Comparison of ENCODE assay signal across 15 cellular contexts in the genomic region with DNA sequence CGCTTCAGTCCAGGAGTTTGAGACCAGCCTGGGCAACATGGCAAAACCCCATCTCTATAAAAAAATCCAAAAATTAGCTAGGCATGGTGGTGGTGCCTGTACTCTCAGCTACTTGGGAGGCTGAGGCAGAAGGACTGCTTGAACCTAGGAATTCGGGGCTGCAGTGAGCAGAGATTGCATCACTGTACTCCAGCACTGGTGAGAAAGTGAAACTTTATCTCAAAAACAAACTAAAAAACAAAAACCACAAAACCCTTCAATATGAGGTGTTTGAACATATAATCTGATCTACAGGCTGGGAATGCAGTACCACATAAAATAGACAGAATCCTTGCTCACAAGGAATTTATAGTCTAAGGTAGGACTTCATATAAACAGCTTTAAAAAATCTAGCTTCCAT.
DNase-seq lines count a peak whose midpoint lies in the region; ATAC-seq and TF ChIP-seq lines count a peak whose summit lies in the region.
"Had no signal": no experiment of that assay in that cellular context is flagged by ENCODE, and none has a peak within 500 bp of the region (broad histone marks: within the 10 kb centered on the region; RNA-seq: fewer than 3 reads in every experiment).

No MANE protein-coding gene starts in this region.

- no peaks in the 10 kb centered on the region for H3K79me2 ChIP-seq in fibroblast of lung (ENCODE audit: control insufficient read depth, insufficient read depth, low read length)
- no peaks in the 10 kb centered on the region for H3K79me2 ChIP-seq in SK-N-SH (ENCODE audit: insufficient read depth)

- H3K9ac ChIP-seq in fibroblast of lung (ENCODE audit: insufficient read depth, low read length): no peak overlapping the region
- no peak overlapping the region for H3K9ac ChIP-seq in SK-N-SH

- no peak for DNase-seq in stimulated activated naive CD8-positive, alpha-beta T cell treated with anti-CD3 and anti-CD28 coated beads, Interleukin-15, Interleukin-2, amounts not matched to agents 100 U/mL and 50 U/mL, for 24 hours
- no peak for DNase-seq in activated B cell treated with CpG ODN at 0.5 μM for 24 hours
- peak; percentile 15 to 24 for DNase-seq in fibroblast of lung (ENCODE audit: low read depth in 2 of 2)
- no peak for DNase-seq in stimulated activated naive CD8-positive, alpha-beta T cell treated with anti-CD3 and anti-CD28 coated beads, Interleukin-15, amount 100 ng/mL, for 72 hours
- DNase-seq in effector CD4-positive, alpha-beta T cell: no peak
- no peak for DNase-seq in NCI-H1417 (lab: John Stamatoyannopoulos, UW)
- DNase-seq in SK-N-SH: no peak
- DNase-seq: adrenal gland, hypothalamus, naive B cell, SHP77 treated with DMSO at 0.1 percent for 48 hours, testis had no signal

- CTCF ChIA-PET in activated B cell treated with CpG ODN at 0.5 μM for 24 hours (lab: Charles Lee): no interaction called here
- CTCF ChIA-PET in SK-N-SH (lab: Yijun Ruan, JAX): no interaction called here

- TF ChIP-seq EP300 in SK-N-SH (IDR thresholded peaks at IDR 0.05; ENCODE audit: borderline replicate concordance in 1 of 2, low read depth in 1 of 2, low read length in 1 of 2): no peak

- no peak overlapping the region for H3K4me2 ChIP-seq in fibroblast of lung (ENCODE audit: extremely low read depth, insufficient read depth, low read length)
- H3K4me2 ChIP-seq in SK-N-SH: no peak overlapping the region

- no peaks in the 10 kb centered on the region for H3K4me1 ChIP-seq in fibroblast of lung (ENCODE audit: control insufficient read depth, extremely low read depth, insufficient read depth, low read length)
- H3K4me1 ChIP-seq in SK-N-SH (ENCODE audit: control insufficient read depth in 1 of 2, insufficient read depth in 2 of 2, low read depth in 1 of 2, low read length in 1 of 2): no peaks in the 10 kb centered on the region; a peak in 2 of 4 replicates
- H3K4me1 ChIP-seq: adrenal gland, testis had no signal

- H3K9me3 ChIP-seq in fibroblast of lung (ENCODE audit: control insufficient read depth, insufficient read depth, low read depth, low read length) (no peaks in the 10 kb centered on the region), SK-N-SH (no peaks in the 10 kb centered on the region)
- H3K9me3 ChIP-seq: adrenal gland, testis had no signal

- H3K4me3 ChIP-seq in fibroblast of lung (replicated peaks in 1 of 4; ENCODE audit: control extremely low read depth in 1 of 4, insufficient read depth in 1 of 4, low read depth in 3 of 4, low read length in 4 of 4) (no peak overlapping the region), SK-N-SH (ENCODE audit: low read depth in 2 of 2, low read length in 1 of 2) (no peak overlapping the region)
- H3K4me3 ChIP-seq: adrenal gland, coronary artery, testis had no signal

- ATAC-seq in stimulated activated naive CD8-positive, alpha-beta T cell treated with anti-CD3 and anti-CD28 coated beads, Interleukin-15, Interleukin-2, amounts not matched to agents 100 U/mL and 50 U/mL, for 24 hours: no peak
- ATAC-seq in activated B cell treated with CpG ODN at 0.5 μM for 24 hours (ENCODE audit: low read depth): no peak
- ATAC-seq in stimulated activated naive CD8-positive, alpha-beta T cell treated with anti-CD3 and anti-CD28 coated beads, Interleukin-15, amount 100 ng/mL, for 72 hours: peak; percentile 39
- ATAC-seq: left lobe of liver had no signal

- H3K36me3 ChIP-seq in fibroblast of lung (ENCODE audit: control insufficient read depth, insufficient read depth, low read length) (peaks cover 4% of the 10 kb centered on the region), SK-N-SH (replicated peaks in 1 of 2; ENCODE audit: control insufficient read depth in 1 of 2, insufficient read depth in 2 of 2, low read length in 1 of 2) (peaks cover 55 to 84% of the 10 kb centered on the region in 2 experiments)

- H3K27me3 ChIP-seq in fibroblast of lung (ENCODE audit: control insufficient read depth, insufficient read depth, low read length) (no peaks in the 10 kb centered on the region), SK-N-SH (ENCODE audit: insufficient read depth) (no peaks in the 10 kb centered on the region)
- H3K27me3 ChIP-seq: adrenal gland, testis had no signal

- POLR2A ChIA-PET in activated B cell treated with CpG ODN at 0.5 μM for 24 hours (lab: Charles Lee): no interaction called here
- POLR2A ChIA-PET in SK-N-SH (lab: Yijun Ruan, JAX): no interaction called here

- no peak for TF ChIP-seq RAD21 in SK-N-SH (IDR thresholded peaks at IDR 0.05; ENCODE audit: low read length)

- peaks cover 8% of the 10 kb centered on the region for H3F3A ChIP-seq in SK-N-SH (replicated peaks; ENCODE audit: insufficient read depth)

- intact Hi-C loops in activated B cell treated with CpG ODN at 0.5 μM for 24 hours (cut with micrococcal nuclease): loop anchor here (10.0 kb wide), 1 partner anchor 409 kb away; no protein-coding TSS in a partner anchor

- peaks cover 62% of the 10 kb centered on the region for H3K36me3 Mint-ChIP-seq in stimulated activated naive CD8-positive, alpha-beta T cell treated with anti-CD3 and anti-CD28 coated beads, Interleukin-15, Interleukin-2, amounts not matched to agents 100 ng/mL and 50 ng/mL, for 24 hours (ENCODE audit: low read depth)
- peaks cover 76% of the 10 kb centered on the region for H3K36me3 Mint-ChIP-seq in activated B cell treated with CpG ODN at 0.5 μM for 24 hours (ENCODE audit: low read depth)

- TF ChIP-seq CTCF in activated B cell treated with CpG ODN at 0.5 μM for 24 hours (IDR thresholded peaks at IDR 0.05) (no peak), fibroblast of lung (conservative IDR thresholded peaks at IDR 0.05 in 1 of 2, IDR thresholded peaks at IDR 0.05 in 1 of 2; ENCODE audit: low read depth in 1 of 2, low read length in 2 of 2) (no peak), SK-N-SH (IDR thresholded peaks at IDR 0.05) (no peak)

- H2AFZ ChIP-seq in fibroblast of lung (ENCODE audit: low read length) (no peak overlapping the region), SK-N-SH (ENCODE audit: low read depth) (no peak overlapping the region)

- no peaks in the 10 kb centered on the region for H3K9me3 Mint-ChIP-seq in stimulated activated naive CD8-positive, alpha-beta T cell treated with anti-CD3 and anti-CD28 coated beads, Interleukin-15, Interleukin-2, amounts not matched to agents 100 ng/mL and 50 ng/mL, for 24 hours
- no peaks in the 10 kb centered on the region for H3K9me3 Mint-ChIP-seq in activated B cell treated with CpG ODN at 0.5 μM for 24 hours
- H3K9me3 Mint-ChIP-seq in stimulated activated naive CD8-positive, alpha-beta T cell treated with anti-CD3 and anti-CD28 coated beads, Interleukin-15, amount 100 ng/mL, for 72 hours: no peaks in the 10 kb centered on the region
- H3K9me3 Mint-ChIP-seq: naive B cell had no signal

- WGBS in SK-N-SH (ENCODE audit: low lambda C conversion rate): 97% methylated on average over 2 of the region's 2 CpGs

- H3K27ac ChIP-seq in fibroblast of lung (ENCODE audit: insufficient read depth, low read length) (no peak overlapping the region), SK-N-SH (ENCODE audit: low read depth in 2 of 2, low read length in 1 of 2) (no peak overlapping the region)
- H3K27ac ChIP-seq: adrenal gland, coronary artery, testis had no signal

- peaks cover 12% of the 10 kb centered on the region for H3K4me1 Mint-ChIP-seq in stimulated activated naive CD8-positive, alpha-beta T cell treated with anti-CD3 and anti-CD28 coated beads, Interleukin-15, Interleukin-2, amounts not matched to agents 100 ng/mL and 50 ng/mL, for 24 hours (ENCODE audit: low read depth)
- H3K4me1 Mint-ChIP-seq in activated B cell treated with CpG ODN at 0.5 μM for 24 hours: no peaks in the 10 kb centered on the region
- peaks cover 13% of the 10 kb centered on the region for H3K4me1 Mint-ChIP-seq in stimulated activated naive CD8-positive, alpha-beta T cell treated with anti-CD3 and anti-CD28 coated beads, Interleukin-15, amount 100 ng/mL, for 72 hours

- no peaks in the 10 kb centered on the region for H3K9me2 ChIP-seq in SK-N-SH

- H3K27ac Mint-ChIP-seq in stimulated activated naive CD8-positive, alpha-beta T cell treated with anti-CD3 and anti-CD28 coated beads, Interleukin-15, Interleukin-2, amounts not matched to agents 100 ng/mL and 50 ng/mL, for 24 hours: peak overlapping the region; percentile 80
- peak overlapping the region; percentile 21 for H3K27ac Mint-ChIP-seq in activated B cell treated with CpG ODN at 0.5 μM for 24 hours
- peak overlapping the region; percentile 70 to 87 for H3K27ac Mint-ChIP-seq in stimulated activated naive CD8-positive, alpha-beta T cell treated with anti-CD3 and anti-CD28 coated beads, Interleukin-15, amount 100 ng/mL, for 72 hours

- H3K4me3 Mint-ChIP-seq in stimulated activated naive CD8-positive, alpha-beta T cell treated with anti-CD3 and anti-CD28 coated beads, Interleukin-15, Interleukin-2, amounts not matched to agents 100 ng/mL and 50 ng/mL, for 24 hours: no peak overlapping the region
- no peak overlapping the region for H3K4me3 Mint-ChIP-seq in activated B cell treated with CpG ODN at 0.5 μM for 24 hours
- H3K4me3 Mint-ChIP-seq in stimulated activated naive CD8-positive, alpha-beta T cell treated with anti-CD3 and anti-CD28 coated beads, Interleukin-15, amount 100 ng/mL, for 72 hours: peak overlapping the region in 1 of 2 donors; percentile 18
- H3K4me3 Mint-ChIP-seq: naive B cell had no signal

- H4K20me1 ChIP-seq in fibroblast of lung (ENCODE audit: control insufficient read depth, extremely low read depth, insufficient read depth, low read length): no peaks in the 10 kb centered on the region
- no peaks in the 10 kb centered on the region for H4K20me1 ChIP-seq in SK-N-SH (ENCODE audit: insufficient read depth)

- H3K27me3 Mint-ChIP-seq in stimulated activated naive CD8-positive, alpha-beta T cell treated with anti-CD3 and anti-CD28 coated beads, Interleukin-15, Interleukin-2, amounts not matched to agents 100 ng/mL and 50 ng/mL, for 24 hours: no peaks in the 10 kb centered on the region
- no peaks in the 10 kb centered on the region for H3K27me3 Mint-ChIP-seq in activated B cell treated with CpG ODN at 0.5 μM for 24 hours
- no peaks in the 10 kb centered on the region for H3K27me3 Mint-ChIP-seq in stimulated activated naive CD8-positive, alpha-beta T cell treated with anti-CD3 and anti-CD28 coated beads, Interleukin-15, amount 100 ng/mL, for 72 hours
- H3K27me3 Mint-ChIP-seq: naive B cell had no signal

TF ChIP-seq in SK-N-SH, 30 proteins besides CTCF, POLR2A, EP300 and RAD21 (continues in another document):
- TF ChIP-seq, protein P1, sequence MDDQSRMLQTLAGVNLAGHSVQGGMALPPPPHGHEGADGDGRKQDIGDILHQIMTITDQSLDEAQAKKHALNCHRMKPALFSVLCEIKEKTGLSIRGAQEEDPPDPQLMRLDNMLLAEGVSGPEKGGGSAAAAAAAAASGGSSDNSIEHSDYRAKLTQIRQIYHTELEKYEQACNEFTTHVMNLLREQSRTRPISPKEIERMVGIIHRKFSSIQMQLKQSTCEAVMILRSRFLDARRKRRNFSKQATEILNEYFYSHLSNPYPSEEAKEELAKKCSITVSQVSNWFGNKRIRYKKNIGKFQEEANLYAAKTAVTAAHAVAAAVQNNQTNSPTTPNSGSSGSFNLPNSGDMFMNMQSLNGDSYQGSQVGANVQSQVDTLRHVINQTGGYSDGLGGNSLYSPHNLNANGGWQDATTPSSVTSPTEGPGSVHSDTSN (IDR thresholded peaks at IDR 0.05): no peak
- TF ChIP-seq RCOR1 (IDR thresholded peaks at IDR 0.05; ENCODE audit: low read length) (no peak), GATA2 (CRISPR knock-in tag; IDR thresholded peaks at IDR 0.05) (no peak)

Comparison
In these comparisons a context has a peak if more than half of its experiments do, and no peak if none do; other contexts are left out.
1. H3K27ac Mint-ChIP-seq: peak in every context shown above with its lines; median percentile 80 in stimulated activated naive CD8-positive, alpha-beta T cell treated with anti-CD3 and anti-CD28 coated beads, Interleukin-15, Interleukin-2, amounts not matched to agents 100 ng/mL and 50 ng/mL, for 24 hours; 78 in stimulated activated naive CD8-positive, alpha-beta T cell treated with anti-CD3 and anti-CD28 coated beads, Interleukin-15, amount 100 ng/mL, for 72 hours; 21 in activated B cell treated with CpG ODN at 0.5 μM for 24 hours.
2. DNase-seq: peak in fibroblast of lung (2 of 2); none in stimulated activated naive CD8-positive, alpha-beta T cell treated with anti-CD3 and anti-CD28 coated beads, Interleukin-15, Interleukin-2, amounts not matched to agents 100 U/mL and 50 U/mL, for 24 hours (single experiment), activated B cell treated with CpG ODN at 0.5 μM for 24 hours (single experiment), stimulated activated naive CD8-positive, alpha-beta T cell treated with anti-CD3 and anti-CD28 coated beads, Interleukin-15, amount 100 ng/mL, for 72 hours (0 of 2), effector CD4-positive, alpha-beta T cell (single experiment), NCI-H1417 (0 of 3) and SK-N-SH (single experiment).